Comparison of ENCODE assay signal across 9 cellular contexts in genomic region chr16:11916524-11917285, GRCh38. TPM values are rescaled to one million over a fixed set of nuclear protein-coding genes. Genes with fewer than 3 reads are reported as not detected.
A peak's percentile ranks its signal among the peaks of the same experiment; 100 is the strongest.
DNase-seq lines count a peak whose midpoint lies in the region; ATAC-seq, FAIRE-seq and TF ChIP-seq lines count a peak whose summit lies in the region.
"Had no signal": no experiment of that assay in that cellular context is flagged by ENCODE, and none has a peak within 500 bp of the region (broad histone marks: within the 10 kb centered on the region; RNA-seq: fewer than 3 reads in every experiment).

No MANE protein-coding gene starts in this region.

- no peak for TF ChIP-seq POLR2A in H1 (IDR thresholded peaks at IDR 0.05; ENCODE audit: control extremely low read depth in 1 of 2, low read depth in 2 of 2, low read length in 2 of 2)

- H3K56ac ChIP-seq in H1 (replicated peaks; ENCODE audit: insufficient read length, low read depth, low read length): no peak overlapping the region

- POLR2A ChIA-PET in H1 (lab: Charles Lee; ENCODE audit: partially characterized antibody): interaction anchor here (0.6 to 0.9 kb wide), 2 partner anchors 54 to 66 kb away, joined by 3 to 4 read pairs; partner anchors contain the start of gene RSL1D1

- FAIRE-seq in RCC 7860 (lab: Jason Lieb, UNC) (peak; percentile 57), H1 (lab: Jason Lieb, UNC) (no peak)

- H3K9ac ChIP-seq in H1 (replicated peaks in 1 of 4; ENCODE audit: extremely low read depth in 1 of 4, low read depth in 3 of 4, low read length in 3 of 4): no peak overlapping the region; a peak in 1 of 7 replicates

- WGBS in H1 (ENCODE audit: extremely low coverage in 1 of 2, insufficient coverage in 1 of 2, insufficient read length in 1 of 2, insufficient replicate concordance in 2 of 2, low coverage in 1 of 2, low lambda C conversion rate in 2 of 2, missing lambda C conversion rate in 1 of 2), 2 experiments: 79% methylated on average over 13 of the region's 13 CpGs; no CpG with 5 or more reads in 1 of the 2 experiments

- peak overlapping the region; percentile 79 for H3K4me3 Mint-ChIP-seq in activated naive CD4-positive, alpha-beta T cell treated with anti-CD3 and anti-CD28 coated beads for 36 hours
- peak overlapping the region; percentile 86 to 92 (median 92) for H3K4me3 Mint-ChIP-seq in nephron

- H3K23me2 ChIP-seq in H1 (ENCODE audit: low read depth, low read length): peaks cover 12% of the 10 kb centered on the region

- H3K79me2 ChIP-seq in H1 (ENCODE audit: control insufficient read depth in 1 of 2, insufficient read depth in 2 of 2, low read length in 2 of 2): peaks cover 22 to 35% of the 10 kb centered on the region in 2 experiments

- peak overlapping the region; percentile 68 to 75 for H3K4me2 ChIP-seq in H1 (ENCODE audit: insufficient read depth in 1 of 2, low read depth in 2 of 2, low read length in 2 of 2)

- H2BK15ac ChIP-seq in H1 (ENCODE audit: low read length): no peak overlapping the region

- no peak for TF ChIP-seq RAD21 in H1 (IDR thresholded peaks at IDR 0.05 in 1 of 2, conservative IDR thresholded peaks at IDR 0.05 in 1 of 2; ENCODE audit: low read depth in 2 of 2, low read length in 2 of 2)

- H3K36me3 ChIP-seq in H1 (ENCODE audit: control insufficient read depth in 2 of 4, insufficient read depth in 4 of 4, low read length in 3 of 4): no peaks in the 10 kb centered on the region

- peak overlapping the region; percentile 44 for H3K4ac ChIP-seq in H1 (replicated peaks; ENCODE audit: insufficient read length, low read depth, low read length)

- peaks cover 7 to 12% of the 10 kb centered on the region in 2 experiments for H4K20me1 ChIP-seq in H1 (replicated peaks in 1 of 2; ENCODE audit: control insufficient read depth in 1 of 2, insufficient read depth in 2 of 2, low read length in 2 of 2)

- no peaks in the 10 kb centered on the region for H3K9me3 ChIP-seq in H1 (ENCODE audit: insufficient read depth in 2 of 2, low read depth in 1 of 2, low read length in 1 of 2)

- peak overlapping the region; percentile 5; the same call in 1 of the 2 replicates for H3K18ac ChIP-seq in H1 (ENCODE audit: extremely low read depth, low read length)

- H4K8ac ChIP-seq in H1 (ENCODE audit: extremely low read depth, insufficient read depth, low read length): no peak overlapping the region

- peak overlapping the region; percentile 25 to 99 (median 32); a peak in 6 of 8 replicates for H3K4me3 ChIP-seq in H1 (ENCODE audit: extremely low read depth in 1 of 4, insufficient read depth in 2 of 4, low read depth in 3 of 4, low read length in 4 of 4)

- H4K5ac ChIP-seq in H1 (ENCODE audit: insufficient read length, low read depth, low read length): peak overlapping the region; percentile 68

- peak overlapping the region; percentile 53 for H2AFZ ChIP-seq in H1 (ENCODE audit: low read length)

- no peak for TF ChIP-seq EP300 in H1 (IDR thresholded peaks at IDR 0.05; ENCODE audit: borderline replicate concordance in 1 of 2, low read depth in 2 of 2, low read length in 2 of 2)

- H3K23ac ChIP-seq in H1 (ENCODE audit: insufficient read length): no peak overlapping the region

- TF ChIP-seq CTCF in H1 (IDR thresholded peaks at IDR 0.05; ENCODE audit: control extremely low read depth in 1 of 3, insufficient read depth in 1 of 3, low read depth in 1 of 3, low read length in 3 of 3) (no peak), nephron (IDR thresholded peaks at IDR 0.05; ENCODE audit: unreplicated experiment in 3 of 3) (no peak)

- ATAC-seq in GM19397 (IDR thresholded peaks at IDR 0.05; ENCODE audit: unreplicated experiment) (no peak), HG02885 (IDR thresholded peaks at IDR 0.05; ENCODE audit: poor library complexity, unreplicated experiment) (no peak), GM21526 (IDR thresholded peaks at IDR 0.05; ENCODE audit: low FRiP score, unreplicated experiment) (no peak)

- H3K27ac Mint-ChIP-seq in activated naive CD4-positive, alpha-beta T cell treated with anti-CD3 and anti-CD28 coated beads for 36 hours: peak overlapping the region; percentile 83
- H3K27ac Mint-ChIP-seq in nephron: peak overlapping the region; percentile 75 to 91 (median 89)

- no peak overlapping the region for H2AK5ac ChIP-seq in H1 (ENCODE audit: low read depth, low read length)

- no peak for DNase-seq in activated naive CD4-positive, alpha-beta T cell treated with anti-CD3 and anti-CD28 coated beads for 36 hours
- DNase-seq in activated naive CD4-positive, alpha-beta T cell treated with Interleukin-2 at 50 U/mL for 16 hours: no peak
- peak; percentile 46 for DNase-seq in RCC 7860 (ENCODE audit: low spot score)
- no peak for DNase-seq in H1 (ENCODE audit: low read depth in 1 of 2, low spot score in 2 of 2)

- H2BK20ac ChIP-seq in H1 (ENCODE audit: low read length): no peak overlapping the region

- CTCF ChIA-PET in activated naive CD4-positive, alpha-beta T cell treated with anti-CD3 and anti-CD28 coated beads for 36 hours (lab: Charles Lee): interaction anchor here (1.0 kb wide), 1 partner anchor 150 kb away, joined by 3 read pairs; no protein-coding TSS in a partner anchor
- CTCF ChIA-PET in H1 (lab: Charles Lee; ENCODE audit: partially characterized antibody): interaction anchor here (1.1 to 2.4 kb wide), 3 partner anchors 28 to 179 kb away, joined by 3 to 14 read pairs (median 3); no protein-coding TSS in a partner anchor

- H3K4me1 ChIP-seq in H1 (replicated peaks in 1 of 4; ENCODE audit: control insufficient read depth in 3 of 4, insufficient read depth in 4 of 4, low read length in 3 of 4): peaks cover 0 to 8% (median 6%) of the 10 kb centered on the region in 4 experiments; a peak in 2 of 7 replicates

- no peak overlapping the region for H2BK12ac ChIP-seq in H1 (ENCODE audit: low read depth, low read length)

- no peaks in the 10 kb centered on the region for H3K79me1 ChIP-seq in H1 (ENCODE audit: low read depth, low read length)

- no peak overlapping the region for H2BK120ac ChIP-seq in H1 (replicated peaks; ENCODE audit: low read depth, low read length)

- peaks cover 29% of the 10 kb centered on the region for H3K4me1 Mint-ChIP-seq in activated naive CD4-positive, alpha-beta T cell treated with anti-CD3 and anti-CD28 coated beads for 36 hours (ENCODE audit: low read depth)
- peaks cover 24% of the 10 kb centered on the region for H3K4me1 Mint-ChIP-seq in nephron

- no peak overlapping the region for H3K27ac ChIP-seq in H1 (ENCODE audit: low read depth, low read length)

- H3K27me3 ChIP-seq in H1 (replicated peaks in 1 of 4; ENCODE audit: control insufficient read depth in 3 of 4, extremely low read depth in 1 of 4, insufficient read depth in 3 of 4, low read length in 3 of 4): no peaks in the 10 kb centered on the region

- no peak overlapping the region for H3K14ac ChIP-seq in H1 (ENCODE audit: insufficient read length)

- H4K91ac ChIP-seq in H1 (replicated peaks; ENCODE audit: insufficient read length, low read length): peak overlapping the region; percentile 11

- intact Hi-C loops in activated naive CD4-positive, alpha-beta T cell treated with anti-CD3 and anti-CD28 coated beads for 36 hours (cut with micrococcal nuclease): loop anchor here (1.0 to 10.0 kb wide), 8 partner anchors 65 to 1174 kb away; partner anchors contain the start of genes CLEC16A, CPPED1, DEXI and LITAF

- no peaks in the 10 kb centered on the region for H3K27me3 Mint-ChIP-seq in activated naive CD4-positive, alpha-beta T cell treated with anti-CD3 and anti-CD28 coated beads for 36 hours (ENCODE audit: low read depth)
- no peaks in the 10 kb centered on the region for H3K27me3 Mint-ChIP-seq in nephron (ENCODE audit: low read depth)

- no peaks in the 10 kb centered on the region for H3K9me3 Mint-ChIP-seq in activated naive CD4-positive, alpha-beta T cell treated with anti-CD3 and anti-CD28 coated beads for 36 hours
- no peaks in the 10 kb centered on the region for H3K9me3 Mint-ChIP-seq in nephron

- H2BK5ac ChIP-seq in H1 (ENCODE audit: low read depth, low read length): no peak overlapping the region

- peaks cover 22% of the 10 kb centered on the region for H3K36me3 Mint-ChIP-seq in activated naive CD4-positive, alpha-beta T cell treated with anti-CD3 and anti-CD28 coated beads for 36 hours (ENCODE audit: low read depth)
- H3K36me3 Mint-ChIP-seq in nephron (ENCODE audit: low read depth): no peaks in the 10 kb centered on the region

RNA-seq across cellular contexts. Expression of gene GSPT1, which starts 0.9 kb away (rescaled TPM):
- 100 to 1,000 TPM; 165 to 175 TPM for total RNA-seq in activated naive CD4-positive, alpha-beta T cell treated with anti-CD3 and anti-CD28 coated beads for 36 hours
- 195 and 204 TPM in 2 replicates for total RNA-seq in H1 (2021; fragmentation: NEBNext Ultra II Directional; extraction: Animal tissue kit (Norgen Biotek cat#: 25700))
- 32.9 and 51.0 TPM in 2 replicates for polyA plus RNA-seq in H1 (2011; rRNA removed)
- 74.0 TPM for polyA plus RNA-seq in H1 (2011; cell fraction: cytosol; rRNA removed)
- polyA plus RNA-seq in H1 (2011; cell fraction: nucleus; rRNA removed): 22.5 TPM
- polyA plus RNA-seq in H1 (2012, experiment 1 of 2): 87.4 to 164 TPM (median 107 TPM) in 4 replicates
- 29.2 TPM for polyA plus RNA-seq in H1 (2012, experiment 2 of 2)
- 131 TPM for polyA plus RNA-seq in H1 (2013, experiment 1 of 2)
- polyA plus RNA-seq in H1 (2013, experiment 2 of 2): 127 TPM
- polyA minus RNA-seq in H1 (2011; rRNA and poly(A)+ RNA removed): 63.8 and 89.3 TPM in 2 replicates
- polyA minus RNA-seq in H1 (2011; cell fraction: cytosol; rRNA and poly(A)+ RNA removed): 65.8 TPM
- 44.7 TPM for polyA minus RNA-seq in H1 (2011; cell fraction: nucleus; rRNA and poly(A)+ RNA removed)

RNA-seq across cellular contexts. Expression of gene NPIPB2, which starts 25.1 kb away (rescaled TPM):
- 1 to 10 TPM; 8.5 to 8.7 TPM for total RNA-seq in activated naive CD4-positive, alpha-beta T cell treated with anti-CD3 and anti-CD28 coated beads for 36 hours
- 4.6 and 7.5 TPM in 2 replicates for total RNA-seq in H1 (2021; fragmentation: NEBNext Ultra II Directional; extraction: Animal tissue kit (Norgen Biotek cat#: 25700))
- 5.8 and 8.3 TPM in 2 replicates for polyA plus RNA-seq in H1 (2011; rRNA removed)
- polyA plus RNA-seq in H1 (2011; cell fraction: cytosol; rRNA removed): 5.3 TPM
- polyA plus RNA-seq in H1 (2011; cell fraction: nucleus; rRNA removed): 36.3 TPM
- polyA plus RNA-seq in H1 (2012, experiment 1 of 2): 4.8 to 16.9 TPM (median 6.8 TPM) in 4 replicates
- not detected for polyA plus RNA-seq in H1 (2012, experiment 2 of 2)
- polyA plus RNA-seq in H1 (2013, experiment 1 of 2): 6.6 TPM
- polyA plus RNA-seq in H1 (2013, experiment 2 of 2): 3.8 TPM
- polyA minus RNA-seq in H1 (2011; rRNA and poly(A)+ RNA removed): 11.6 and 20.7 TPM in 2 replicates
- 3.8 TPM for polyA minus RNA-seq in H1 (2011; cell fraction: cytosol; rRNA and poly(A)+ RNA removed)
- polyA minus RNA-seq in H1 (2011; cell fraction: nucleus; rRNA and poly(A)+ RNA removed): 10.2 TPM

RNA-seq across cellular contexts. Expression of gene TNFRSF17, which starts 48.3 kb away (rescaled TPM):
- not detected for total RNA-seq in activated naive CD4-positive, alpha-beta T cell treated with anti-CD3 and anti-CD28 coated beads for 36 hours
- total RNA-seq in H1 (2021; fragmentation: NEBNext Ultra II Directional; extraction: Animal tissue kit (Norgen Biotek cat#: 25700)): not detected in 2 replicates
- polyA plus RNA-seq in H1 (2011; rRNA removed): not detected in 2 replicates
- polyA plus RNA-seq in H1 (2011; cell fraction: cytosol; rRNA removed): not detected
- polyA plus RNA-seq in H1 (2011; cell fraction: nucleus; rRNA removed): not detected
- polyA plus RNA-seq in H1 (2012, experiment 1 of 2): not detected in 4 replicates
- not detected for polyA plus RNA-seq in H1 (2012, experiment 2 of 2)
- polyA plus RNA-seq in H1 (2013, experiment 1 of 2): not detected
- not detected for polyA plus RNA-seq in H1 (2013, experiment 2 of 2)
- polyA minus RNA-seq in H1 (2011; rRNA and poly(A)+ RNA removed): not detected in 2 replicates
- not detected for polyA minus RNA-seq in H1 (2011; cell fraction: cytosol; rRNA and poly(A)+ RNA removed)
- not detected for polyA minus RNA-seq in H1 (2011; cell fraction: nucleus; rRNA and poly(A)+ RNA removed)
- total RNA-seq: pulmonary artery endothelial cell had no signal

RNA-seq across cellular contexts. Expression of gene SNX29, which starts 59.8 kb away (rescaled TPM):
- 10 to 100 TPM in 1 of 2 experiments, 1 to 10 TPM in 1; 9.7 to 11.2 TPM for total RNA-seq in activated naive CD4-positive, alpha-beta T cell treated with anti-CD3 and anti-CD28 coated beads for 36 hours
- total RNA-seq in H1 (2021; fragmentation: NEBNext Ultra II Directional; extraction: Animal tissue kit (Norgen Biotek cat#: 25700)): 8.7 and 8.9 TPM in 2 replicates
- 1.7 and 2.2 TPM in 2 replicates for polyA plus RNA-seq in H1 (2011; rRNA removed)
- polyA plus RNA-seq in H1 (2011; cell fraction: cytosol; rRNA removed): 2.4 TPM
- 3.7 TPM for polyA plus RNA-seq in H1 (2011; cell fraction: nucleus; rRNA removed)
- polyA plus RNA-seq in H1 (2012, experiment 1 of 2): 2.4 to 3.1 TPM (median 2.6 TPM) in 4 replicates
- 2.1 TPM for polyA plus RNA-seq in H1 (2012, experiment 2 of 2)
- polyA plus RNA-seq in H1 (2013, experiment 1 of 2): 2.0 TPM
- polyA plus RNA-seq in H1 (2013, experiment 2 of 2): 1.8 TPM
- 16.2 and 21.7 TPM in 2 replicates for polyA minus RNA-seq in H1 (2011; rRNA and poly(A)+ RNA removed)
- polyA minus RNA-seq in H1 (2011; cell fraction: cytosol; rRNA and poly(A)+ RNA removed): 3.7 TPM
- polyA minus RNA-seq in H1 (2011; cell fraction: nucleus; rRNA and poly(A)+ RNA removed): 23.8 TPM
